Comparison of ENCODE assay signal across 1 cellular context in the genomic region with DNA sequence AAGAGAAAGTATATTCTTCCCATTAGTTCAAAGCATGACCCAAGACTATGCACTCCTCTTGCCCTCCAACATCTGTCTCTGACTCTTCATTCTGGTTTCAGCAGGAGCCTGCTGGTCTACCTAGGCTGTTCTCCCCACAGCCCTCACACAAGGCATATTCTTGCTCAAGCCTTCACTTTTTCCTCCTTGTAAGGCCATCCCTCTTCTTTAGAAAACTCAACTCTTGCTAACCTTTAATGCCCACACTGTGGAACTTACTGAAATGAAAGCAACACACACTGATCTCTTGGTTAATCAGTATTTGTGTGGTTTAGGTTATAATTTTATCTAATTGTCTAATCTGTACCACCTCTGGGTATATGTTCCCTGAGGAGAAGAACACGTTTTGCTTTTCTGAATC.
TF ChIP-seq lines count a peak whose summit lies in the region.

No MANE protein-coding gene starts in this region.

TF ChIP-seq in SK-N-SH treated with all-trans-retinoic acid at 6 μM for 48 hours, 23 proteins besides CTCF, POLR2A, EP300 and RAD21:
- TF ChIP-seq, protein P1, sequence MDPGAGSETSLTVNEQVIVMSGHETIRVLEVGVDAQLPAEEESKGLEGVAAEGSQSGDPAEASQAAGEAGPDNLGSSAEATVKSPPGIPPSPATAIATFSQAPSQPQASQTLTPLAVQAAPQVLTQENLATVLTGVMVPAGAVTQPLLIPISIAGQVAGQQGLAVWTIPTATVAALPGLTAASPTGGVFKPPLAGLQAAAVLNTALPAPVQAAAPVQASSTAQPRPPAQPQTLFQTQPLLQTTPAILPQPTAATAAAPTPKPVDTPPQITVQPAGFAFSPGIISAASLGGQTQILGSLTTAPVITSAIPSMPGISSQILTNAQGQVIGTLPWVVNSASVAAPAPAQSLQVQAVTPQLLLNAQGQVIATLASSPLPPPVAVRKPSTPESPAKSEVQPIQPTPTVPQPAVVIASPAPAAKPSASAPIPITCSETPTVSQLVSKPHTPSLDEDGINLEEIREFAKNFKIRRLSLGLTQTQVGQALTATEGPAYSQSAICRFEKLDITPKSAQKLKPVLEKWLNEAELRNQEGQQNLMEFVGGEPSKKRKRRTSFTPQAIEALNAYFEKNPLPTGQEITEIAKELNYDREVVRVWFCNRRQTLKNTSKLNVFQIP (CRISPR knock-in tag; IDR thresholded peaks at IDR 0.05; ENCODE audit: borderline replicate concordance, low read depth) = no peak
- TF ChIP-seq, protein P2, sequence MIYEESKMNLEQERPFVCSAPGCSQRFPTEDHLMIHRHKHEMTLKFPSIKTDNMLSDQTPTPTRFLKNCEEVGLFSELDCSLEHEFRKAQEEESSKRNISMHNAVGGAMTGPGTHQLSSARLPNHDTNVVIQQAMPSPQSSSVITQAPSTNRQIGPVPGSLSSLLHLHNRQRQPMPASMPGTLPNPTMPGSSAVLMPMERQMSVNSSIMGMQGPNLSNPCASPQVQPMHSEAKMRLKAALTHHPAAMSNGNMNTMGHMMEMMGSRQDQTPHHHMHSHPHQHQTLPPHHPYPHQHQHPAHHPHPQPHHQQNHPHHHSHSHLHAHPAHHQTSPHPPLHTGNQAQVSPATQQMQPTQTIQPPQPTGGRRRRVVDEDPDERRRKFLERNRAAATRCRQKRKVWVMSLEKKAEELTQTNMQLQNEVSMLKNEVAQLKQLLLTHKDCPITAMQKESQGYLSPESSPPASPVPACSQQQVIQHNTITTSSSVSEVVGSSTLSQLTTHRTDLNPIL (CRISPR knock-in tag; IDR thresholded peaks at IDR 0.05; ENCODE audit: low read depth) = no peak
- TF ChIP-seq ESRRG (CRISPR knock-in tag; IDR thresholded peaks at IDR 0.05) = no peak
- TF ChIP-seq CSDC2 (CRISPR knock-in tag; IDR thresholded peaks at IDR 0.05) = no peak
- TF ChIP-seq, protein P3, sequence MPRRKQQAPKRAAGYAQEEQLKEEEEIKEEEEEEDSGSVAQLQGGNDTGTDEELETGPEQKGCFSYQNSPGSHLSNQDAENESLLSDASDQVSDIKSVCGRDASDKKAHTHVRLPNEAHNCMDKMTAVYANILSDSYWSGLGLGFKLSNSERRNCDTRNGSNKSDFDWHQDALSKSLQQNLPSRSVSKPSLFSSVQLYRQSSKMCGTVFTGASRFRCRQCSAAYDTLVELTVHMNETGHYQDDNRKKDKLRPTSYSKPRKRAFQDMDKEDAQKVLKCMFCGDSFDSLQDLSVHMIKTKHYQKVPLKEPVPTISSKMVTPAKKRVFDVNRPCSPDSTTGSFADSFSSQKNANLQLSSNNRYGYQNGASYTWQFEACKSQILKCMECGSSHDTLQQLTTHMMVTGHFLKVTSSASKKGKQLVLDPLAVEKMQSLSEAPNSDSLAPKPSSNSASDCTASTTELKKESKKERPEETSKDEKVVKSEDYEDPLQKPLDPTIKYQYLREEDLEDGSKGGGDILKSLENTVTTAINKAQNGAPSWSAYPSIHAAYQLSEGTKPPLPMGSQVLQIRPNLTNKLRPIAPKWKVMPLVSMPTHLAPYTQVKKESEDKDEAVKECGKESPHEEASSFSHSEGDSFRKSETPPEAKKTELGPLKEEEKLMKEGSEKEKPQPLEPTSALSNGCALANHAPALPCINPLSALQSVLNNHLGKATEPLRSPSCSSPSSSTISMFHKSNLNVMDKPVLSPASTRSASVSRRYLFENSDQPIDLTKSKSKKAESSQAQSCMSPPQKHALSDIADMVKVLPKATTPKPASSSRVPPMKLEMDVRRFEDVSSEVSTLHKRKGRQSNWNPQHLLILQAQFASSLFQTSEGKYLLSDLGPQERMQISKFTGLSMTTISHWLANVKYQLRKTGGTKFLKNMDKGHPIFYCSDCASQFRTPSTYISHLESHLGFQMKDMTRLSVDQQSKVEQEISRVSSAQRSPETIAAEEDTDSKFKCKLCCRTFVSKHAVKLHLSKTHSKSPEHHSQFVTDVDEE (CRISPR knock-in tag; IDR thresholded peaks at IDR 0.05) = no peak
- TF ChIP-seq, protein P4, sequence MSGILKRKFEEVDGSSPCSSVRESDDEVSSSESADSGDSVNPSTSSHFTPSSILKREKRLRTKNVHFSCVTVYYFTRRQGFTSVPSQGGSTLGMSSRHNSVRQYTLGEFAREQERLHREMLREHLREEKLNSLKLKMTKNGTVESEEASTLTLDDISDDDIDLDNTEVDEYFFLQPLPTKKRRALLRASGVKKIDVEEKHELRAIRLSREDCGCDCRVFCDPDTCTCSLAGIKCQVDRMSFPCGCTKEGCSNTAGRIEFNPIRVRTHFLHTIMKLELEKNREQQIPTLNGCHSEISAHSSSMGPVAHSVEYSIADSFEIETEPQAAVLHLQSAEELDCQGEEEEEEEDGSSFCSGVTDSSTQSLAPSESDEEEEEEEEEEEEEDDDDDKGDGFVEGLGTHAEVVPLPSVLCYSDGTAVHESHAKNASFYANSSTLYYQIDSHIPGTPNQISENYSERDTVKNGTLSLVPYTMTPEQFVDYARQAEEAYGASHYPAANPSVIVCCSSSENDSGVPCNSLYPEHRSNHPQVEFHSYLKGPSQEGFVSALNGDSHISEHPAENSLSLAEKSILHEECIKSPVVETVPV (CRISPR knock-in tag; IDR thresholded peaks at IDR 0.05) = no peak
- TF ChIP-seq SNAI2 (CRISPR knock-in tag; IDR thresholded peaks at IDR 0.05) = no peak
- no peak for TF ChIP-seq BACH2 (CRISPR knock-in tag; IDR thresholded peaks at IDR 0.05; ENCODE audit: borderline replicate concordance)
- no peak for TF ChIP-seq TCF4 (CRISPR knock-in tag; IDR thresholded peaks at IDR 0.05; ENCODE audit: borderline replicate concordance)
